In the genomic region with DNA sequence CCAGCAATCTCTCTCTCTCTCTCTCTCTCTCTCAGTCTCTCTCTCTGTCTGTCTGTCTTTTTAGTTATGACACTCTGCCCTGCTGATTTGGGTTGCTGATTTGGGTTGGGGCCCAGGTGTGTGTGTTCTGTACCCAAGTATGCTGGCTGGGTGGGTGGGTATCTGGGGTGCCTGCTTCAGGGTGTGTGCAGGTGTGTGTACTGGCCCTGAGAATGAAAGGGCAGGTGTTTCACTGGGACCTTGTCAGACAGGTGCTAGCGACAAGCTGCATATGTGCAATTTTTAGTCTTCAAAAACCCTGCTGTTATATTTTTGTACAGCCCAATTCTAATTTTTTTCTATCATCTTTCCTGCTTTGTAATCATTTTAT, we compare ENCODE assay signal across 20 cellular contexts. TPM values are rescaled to one million over a fixed set of nuclear protein-coding genes. Genes with fewer than 3 reads are reported as not detected.
DNase-seq lines count a peak whose midpoint lies in the region; ATAC-seq and TF ChIP-seq lines count a peak whose summit lies in the region.
"Had no signal": no experiment of that assay in that cellular context is flagged by ENCODE, and none has a peak within 500 bp of the region (broad histone marks: within the 10 kb centered on the region; RNA-seq: fewer than 3 reads in every experiment).

No MANE protein-coding gene starts in this region.

- no peaks in the 10 kb centered on the region for H3F3A ChIP-seq in OCI-LY1 (ENCODE audit: insufficient read depth, low read length)

- H3K9ac ChIP-seq in OCI-LY1 (ENCODE audit: low read length) (no peak overlapping the region), neuronal stem cell (ENCODE audit: low read depth, low read length, poor library complexity) (no peak overlapping the region)

- H3K9me2 ChIP-seq in OCI-LY1 (ENCODE audit: low read depth, low read length), result no peaks in the 10 kb centered on the region

- H3K27ac Mint-ChIP-seq in activated CD8-positive, alpha-beta memory T cell treated with anti-CD3 and anti-CD28 coated beads, Interleukin-2, amount 10 ng/mL, durations not matched to agents 7 days and 5 days, result no peak overlapping the region
- H3K27ac Mint-ChIP-seq: activated CD4-positive, alpha-beta T cell treated with anti-CD3 and anti-CD28 coated beads for 36 hours; activated T-cell treated with anti-CD3 and anti-CD28 coated beads, Interleukin-2, amount 50 U/mL, for 72 hours; progenitor cell of endocrine pancreas had no signal

- 52 to 82% (median 63%) methylated on average over 1 of the region's 1 CpG for WGBS in stomach, 5 donors
- WGBS in neuronal stem cell (ENCODE audit: extremely low coverage in 2 of 2, insufficient read length in 2 of 2, insufficient replicate concordance in 1 of 2), 2 donors, result no CpG with 5 or more reads among the region's 1 CpG

- no peak overlapping the region for H3K14ac ChIP-seq in neuronal stem cell (ENCODE audit: low read length)

- H3K36me3 ChIP-seq in OCI-LY1 (ENCODE audit: insufficient read depth, low read length) (no peaks in the 10 kb centered on the region), stomach (no peaks in the 10 kb centered on the region), neuronal stem cell (replicated peaks in 1 of 2; ENCODE audit: control insufficient read depth in 2 of 2, insufficient read depth in 2 of 2, low read length in 2 of 2) (no peaks in the 10 kb centered on the region)

- peaks cover 11% of the 10 kb centered on the region for H3K4me1 Mint-ChIP-seq in activated CD8-positive, alpha-beta memory T cell treated with anti-CD3 and anti-CD28 coated beads, Interleukin-2, amount 10 ng/mL, durations not matched to agents 7 days and 5 days
- H3K4me1 Mint-ChIP-seq: activated CD4-positive, alpha-beta T cell treated with anti-CD3 and anti-CD28 coated beads for 36 hours had no signal

- H3K4me3 Mint-ChIP-seq in activated CD8-positive, alpha-beta memory T cell treated with anti-CD3 and anti-CD28 coated beads, Interleukin-2, amount 10 ng/mL, durations not matched to agents 7 days and 5 days, result peak overlapping the region; percentile 58
- H3K4me3 Mint-ChIP-seq: activated CD4-positive, alpha-beta T cell treated with anti-CD3 and anti-CD28 coated beads for 36 hours; activated T-cell treated with anti-CD3 and anti-CD28 coated beads, Interleukin-2, amount 50 U/mL, for 72 hours had no signal

- peaks cover 60% of the 10 kb centered on the region for H3K27me3 Mint-ChIP-seq in activated CD8-positive, alpha-beta memory T cell treated with anti-CD3 and anti-CD28 coated beads, Interleukin-2, amount 10 ng/mL, durations not matched to agents 7 days and 5 days

- no peak overlapping the region for H4K8ac ChIP-seq in neuronal stem cell (ENCODE audit: low read depth, low read length)

- no peak overlapping the region for H3K18ac ChIP-seq in neuronal stem cell (ENCODE audit: low read length)

- in situ Hi-C loops in GM13976 (cut with MboI; ENCODE audit: low sequenced_read_pairs, unreplicated experiment), result no loop called here

- H3K4me1 ChIP-seq in OCI-LY1 (ENCODE audit: insufficient read depth, low read length, severe bottlenecking), result peaks cover 8% of the 10 kb centered on the region
- H3K4me1 ChIP-seq in stomach, result peaks cover 0 to 11% (median 5%) of the 10 kb centered on the region in 4 donors
- no peaks in the 10 kb centered on the region for H3K4me1 ChIP-seq in neuronal stem cell (ENCODE audit: control insufficient read depth in 2 of 2, insufficient read depth in 1 of 2, low read depth in 1 of 2, low read length in 2 of 2)

- no peak for TF ChIP-seq CTCF in OCI-LY1 (IDR thresholded peaks at IDR 0.05; ENCODE audit: low read length)
- no peak for TF ChIP-seq CTCF in stomach (IDR thresholded peaks at IDR 0.05)
- no peak for TF ChIP-seq CTCF in GM13976 (IDR thresholded peaks at IDR 0.05; ENCODE audit: borderline replicate concordance, control extremely low read depth, extremely low read depth, insufficient read depth, missing control alignments)

- no peak for TF ChIP-seq POLR2A in stomach (IDR thresholded peaks at IDR 0.05)

- ATAC-seq in activated CD8-positive, alpha-beta memory T cell treated with anti-CD3 and anti-CD28 coated beads, Interleukin-2, amount 10 ng/mL, durations not matched to agents 7 days and 5 days, result no peak
- no peak for ATAC-seq in HG02973 (IDR thresholded peaks at IDR 0.05; ENCODE audit: unreplicated experiment)
- ATAC-seq: activated CD4-positive, alpha-beta T cell treated with anti-CD3 and anti-CD28 coated beads for 36 hours; activated T-cell treated with anti-CD3 and anti-CD28 coated beads, Interleukin-2, amount 50 U/mL, for 72 hours had no signal

- H2BK120ac ChIP-seq in neuronal stem cell (ENCODE audit: low read depth, low read length), result no peak overlapping the region

- no peak overlapping the region for H2BK12ac ChIP-seq in neuronal stem cell (ENCODE audit: low read length)

- H3K9me3 ChIP-seq in OCI-LY1 (ENCODE audit: low read length) (no peaks in the 10 kb centered on the region), stomach (peaks cover 0 to 8% (median 7%) of the 10 kb centered on the region in 4 donors), neuronal stem cell (replicated peaks in 1 of 2; ENCODE audit: control insufficient read depth in 2 of 2, insufficient read depth in 1 of 2, low read depth in 1 of 2, low read length in 2 of 2) (no peaks in the 10 kb centered on the region)

- no peaks in the 10 kb centered on the region for H3K79me1 ChIP-seq in neuronal stem cell (ENCODE audit: low read depth, low read length)

- H3K27ac ChIP-seq in OCI-LY1 (ENCODE audit: low read depth, low read length, poor library complexity, severe bottlenecking) (no peak overlapping the region), stomach (peak overlapping the region in 3 of 5 donors; percentile 54 to 83 (median 79)), neuronal stem cell (replicated peaks; ENCODE audit: low read length) (no peak overlapping the region)

- no peak overlapping the region for H4K91ac ChIP-seq in neuronal stem cell (ENCODE audit: low read depth, low read length, poor library complexity)

- no peak overlapping the region for H2BK15ac ChIP-seq in neuronal stem cell (ENCODE audit: low read length)

- no peak for DNase-seq in activated CD8-positive, alpha-beta memory T cell treated with anti-CD3 and anti-CD28 coated beads, Interleukin-2, amount 10 ng/mL, durations not matched to agents 7 days and 5 days
- no peak for DNase-seq in activated CD8-positive, alpha-beta memory T cell treated with anti-CD3 and anti-CD28 coated beads for 24 hours
- DNase-seq in germinal center (ENCODE audit: low spot score) (peak; percentile 41), stomach (no peak), GM13976 (ENCODE audit: low spot score) (no peak), neuronal stem cell (ENCODE audit: low spot score) (no peak)
- DNase-seq: activated CD4-positive, alpha-beta T cell treated with anti-CD3 and anti-CD28 coated beads for 36 hours; activated T-cell treated with anti-CD3 and anti-CD28 coated beads, Interleukin-2, amount 50 U/mL, for 72 hours; amniotic stem cell; cerebellar nuclear complex; islet precursor cell; NCI-H748 treated with DMSO at 0.1 percent for 48 hours; Right ventricle myocardium superior; stimulated activated CD4-positive, alpha-beta T cell treated with anti-CD3 and anti-CD28 coated beads, Interleukin-12 subunit alpha, Interleukin-12 subunit beta, amount 100 ng/mL, for 4 hours; T-helper 9 cell had no signal

- H3K4me2 ChIP-seq in OCI-LY1 (ENCODE audit: low read length) (0 out of 2 replicates have a peak overlapping the region, but pooled peaks have one; percentile 31), neuronal stem cell (ENCODE audit: insufficient read depth, low read length, poor library complexity, severe bottlenecking) (no peak overlapping the region)

- intact Hi-C loops in stomach (cut with DNase I; ENCODE audit: low total_unique reads), result no loop called here

- no peak overlapping the region for H2BK5ac ChIP-seq in neuronal stem cell (ENCODE audit: low read length)

- no peak overlapping the region for H3K23ac ChIP-seq in neuronal stem cell (ENCODE audit: low read depth, low read length, poor library complexity)

- no peak for TF ChIP-seq EP300 in stomach (IDR thresholded peaks at IDR 0.05)

- CTCF ChIA-PET in activated CD8-positive, alpha-beta memory T cell treated with anti-CD3 and anti-CD28 coated beads, Interleukin-2, amount 10 ng/mL, durations not matched to agents 7 days and 5 days (lab: Charles Lee), result interaction anchor here (1.0 to 2.1 kb wide), 2 partner anchors 58 to 61 kb away, joined by 3 to 8 read pairs; no protein-coding TSS in a partner anchor

- no peaks in the 10 kb centered on the region for H3K9me3 Mint-ChIP-seq in activated CD8-positive, alpha-beta memory T cell treated with anti-CD3 and anti-CD28 coated beads, Interleukin-2, amount 10 ng/mL, durations not matched to agents 7 days and 5 days (ENCODE audit: low read depth)
- H3K9me3 Mint-ChIP-seq: activated T-cell treated with anti-CD3 and anti-CD28 coated beads, Interleukin-2, amount 50 U/mL, for 72 hours had no signal

- H3K4me3 ChIP-seq in OCI-LY1 (ENCODE audit: low read depth, low read length, poor library complexity, severe bottlenecking) (peak overlapping the region; percentile 40), stomach (peak overlapping the region; percentile 11 to 43 (median 38)), neuronal stem cell (ENCODE audit: low read length in 2 of 2) (no peak overlapping the region)

- no peaks in the 10 kb centered on the region for H3K79me2 ChIP-seq in OCI-LY1 (ENCODE audit: insufficient read depth, low read length)

- H2AK5ac ChIP-seq in neuronal stem cell (ENCODE audit: low read depth, low read length), result no peak overlapping the region

- no peaks in the 10 kb centered on the region for H3K36me3 Mint-ChIP-seq in activated CD8-positive, alpha-beta memory T cell treated with anti-CD3 and anti-CD28 coated beads, Interleukin-2, amount 10 ng/mL, durations not matched to agents 7 days and 5 days

- H2AFZ ChIP-seq in OCI-LY1 (ENCODE audit: low read length) (no peak overlapping the region), neuronal stem cell (ENCODE audit: low read length) (no peak overlapping the region)

- no peaks in the 10 kb centered on the region for H4K20me1 ChIP-seq in OCI-LY1 (ENCODE audit: insufficient read depth, low read length)

- H3K27me3 ChIP-seq in OCI-LY1 (ENCODE audit: insufficient read depth, low read length), result 0 out of 2 replicates have a peak, but pooled peaks cover 4% of the 10 kb centered on the region
- peaks cover 0 to 34% (median 0%) of the 10 kb centered on the region in 3 donors for H3K27me3 ChIP-seq in stomach
- H3K27me3 ChIP-seq in neuronal stem cell (ENCODE audit: control insufficient read depth in 3 of 3, insufficient read depth in 3 of 3, low read depth in 1 of 3, low read length in 3 of 3), result peaks cover 0 to 36% (median 0%) of the 10 kb centered on the region in 3 experiments

- H3K4ac ChIP-seq in neuronal stem cell (ENCODE audit: low read length), result no peak overlapping the region

RNA-seq across cellular contexts. Expression of gene CSF2RB, which starts 0.9 kb away (rescaled TPM):
- 10 to 100 TPM in 1 of 2 experiments, 1 to 10 TPM in 1; 3.0 to 26.9 TPM for total RNA-seq in activated CD8-positive, alpha-beta memory T cell treated with anti-CD3 and anti-CD28 coated beads, Interleukin-2, amount 10 ng/mL, durations not matched to agents 7 days and 5 days
- 10 to 100 TPM in 1 of 5 donors, 1 to 10 TPM in 4; 1.2 to 11.9 (median 3.6) TPM for total RNA-seq in stomach
- polyA plus RNA-seq in stomach, result 1 to 10 TPM in 2 of 3 donors, under 1 TPM in 1; 0.92 to 1.4 (median 1.2) TPM
- polyA plus RNA-seq in neuronal stem cell (2013, experiment 1 of 2), result 0.01 TPM
- 0.01 TPM for polyA plus RNA-seq in neuronal stem cell (2013, experiment 2 of 2)
- total RNA-seq: A673, progenitor cell of endocrine pancreas had no signal

RNA-seq across cellular contexts. Expression of gene NCF4, which starts 53.6 kb away (rescaled TPM):
- 10 to 100 TPM; 59.7 to 77.9 TPM for total RNA-seq in activated CD8-positive, alpha-beta memory T cell treated with anti-CD3 and anti-CD28 coated beads, Interleukin-2, amount 10 ng/mL, durations not matched to agents 7 days and 5 days
- total RNA-seq in stomach, result 10 to 100 TPM in 1 of 5 donors, 1 to 10 TPM in 3, not detected in 1; 5.0 to 32.1 (median 6.8) TPM
- 10 to 100 TPM in 2 of 3 donors, 1 to 10 TPM in 1; 7.3 to 19.5 (median 16.3) TPM for polyA plus RNA-seq in stomach
- polyA plus RNA-seq in neuronal stem cell (2013, experiment 1 of 2), result not detected
- not detected for polyA plus RNA-seq in neuronal stem cell (2013, experiment 2 of 2)
- total RNA-seq: A673, M059J, progenitor cell of endocrine pancreas had no signal

Comparison
In these comparisons a context has a peak if more than half of its experiments do, and no peak if none do; other contexts are left out.
1. H3K27ac ChIP-seq: peak in stomach (3 of 5); none in OCI-LY1 (single experiment) and neuronal stem cell (single experiment).
2. H3K4me3 ChIP-seq: peak in OCI-LY1 (single experiment) and stomach (4 of 4); none in neuronal stem cell (0 of 2).